In genomic region chr3:112000971-112001370, GRCh38 we compare ENCODE assay signal across 20 cellular contexts. TPM values are rescaled to one million over a fixed set of nuclear protein-coding genes. Genes with fewer than 3 reads are reported as not detected.
A peak's percentile ranks its signal among the peaks of the same experiment; 100 is the strongest.
DNase-seq lines count a peak whose midpoint lies in the region; ATAC-seq and TF ChIP-seq lines count a peak whose summit lies in the region.
"Had no signal": no experiment of that assay in that cellular context is flagged by ENCODE, and none has a peak within 500 bp of the region (broad histone marks: within the 10 kb centered on the region; RNA-seq: fewer than 3 reads in every experiment).

No MANE protein-coding gene starts in this region.

- no TSS peak for BruUV-seq in mammary epithelial cell (replicated peaks; lab: Mats Ljungman, UMichigan)

- H3K36me3 ChIP-seq in mammary epithelial cell (ENCODE audit: insufficient read depth, low read length) (no peaks in the 10 kb centered on the region), breast epithelium (no peaks in the 10 kb centered on the region), iPS-18a (ENCODE audit: control insufficient read depth, low read depth, low read length) (peaks cover 10% of the 10 kb centered on the region)
- H3K36me3 ChIP-seq: sigmoid colon had no signal

- H3K27ac ChIP-seq in mammary epithelial cell (ENCODE audit: insufficient read depth, low read depth, low read length) (no peak overlapping the region), breast epithelium (no peak overlapping the region), iPS-18a (ENCODE audit: low read length) (no peak overlapping the region)
- H3K27ac ChIP-seq: sigmoid colon had no signal

- intact Hi-C loops in mammary epithelial cell (cut with micrococcal nuclease) = loop anchor here (5.0 kb wide), 1 partner anchor 41 kb away; no protein-coding TSS in a partner anchor
- intact Hi-C loops in breast epithelium (cut with DNase I; ENCODE audit: low total_unique reads) = no loop called here

- no peaks in the 10 kb centered on the region for H4K20me1 ChIP-seq in mammary epithelial cell (ENCODE audit: insufficient read depth, low read length)

- TF ChIP-seq POLR2A in breast epithelium (IDR thresholded peaks at IDR 0.05) = no peak

- dilution Hi-C loops in mammary epithelial cell (cut with HindIII; ENCODE audit: low sequenced_read_pairs) = no loop called here

- peaks cover 63% of the 10 kb centered on the region for H3K4me1 ChIP-seq in mammary epithelial cell (ENCODE audit: insufficient read depth, low read length)
- no peaks in the 10 kb centered on the region for H3K4me1 ChIP-seq in breast epithelium
- peaks cover 21% of the 10 kb centered on the region for H3K4me1 ChIP-seq in iPS-18a (ENCODE audit: control insufficient read depth, low read depth, low read length)

- H3K4me3 ChIP-seq in mammary epithelial cell (replicated peaks in 1 of 3; ENCODE audit: insufficient read depth in 1 of 3, low read depth in 2 of 3, low read length in 3 of 3) (no peak overlapping the region), breast epithelium (no peak overlapping the region), iPS-18a (ENCODE audit: low read length) (peak overlapping the region; percentile 82)
- H3K4me3 ChIP-seq: sigmoid colon had no signal

- H3K4me2 ChIP-seq in mammary epithelial cell (ENCODE audit: insufficient read depth, low read depth, low read length) = peak overlapping the region; percentile 84

- H2AFZ ChIP-seq in mammary epithelial cell (ENCODE audit: low read depth, low read length) = no peak overlapping the region

- H3K9me3 ChIP-seq in mammary epithelial cell (replicated peaks; ENCODE audit: insufficient read depth, low read length) (no peaks in the 10 kb centered on the region), breast epithelium (no peaks in the 10 kb centered on the region), iPS-18a (ENCODE audit: control insufficient read depth, low read depth, low read length) (no peaks in the 10 kb centered on the region)
- H3K9me3 ChIP-seq: sigmoid colon had no signal

- H3K27me3 ChIP-seq in mammary epithelial cell (ENCODE audit: insufficient read depth, low read length) = no peaks in the 10 kb centered on the region
- H3K27me3 ChIP-seq in breast epithelium = no peaks in the 10 kb centered on the region
- peaks cover 37% of the 10 kb centered on the region for H3K27me3 ChIP-seq in iPS-18a (ENCODE audit: control insufficient read depth, insufficient read depth, low read length)

- CTCF ChIA-PET in mammary epithelial cell (lab: Charles Lee; ENCODE audit: low non-redundant PET) = no interaction called here

- TF ChIP-seq CTCF in mammary epithelial cell (conservative IDR thresholded peaks at IDR 0.05 in 1 of 2, IDR thresholded peaks at IDR 0.05 in 1 of 2; ENCODE audit: extremely low read depth in 1 of 2, insufficient read depth in 1 of 2, low read depth in 1 of 2, low read length in 2 of 2) (no peak), breast epithelium (IDR thresholded peaks at IDR 0.05) (no peak)

- in situ Hi-C loops in mammary epithelial cell (cut with MboI; ENCODE audit: low sequenced_read_pairs in 2 of 2) = no loop called here

- H3K9ac ChIP-seq in mammary epithelial cell (ENCODE audit: insufficient read depth, low read length) (no peak overlapping the region), iPS-18a (ENCODE audit: low read length) (no peak overlapping the region)

- peaks cover 27% of the 10 kb centered on the region for H3K79me2 ChIP-seq in mammary epithelial cell (ENCODE audit: insufficient read depth, low read length)

- 93% methylated on average over 2 of the region's 2 CpGs for WGBS in mammary epithelial cell (ENCODE audit: low coverage, missing lambda C conversion rate)

- DNase-seq in mammary epithelial cell = no peak
- no peak for DNase-seq in breast epithelium (ENCODE audit: low spot score in 2 of 2)
- peak; percentile 36 for DNase-seq in NCI-H748 treated with DMSO at 0.1 percent for 48 hours (lab: John Stamatoyannopoulos, UW)
- DNase-seq in GM19238 (ENCODE audit: insufficient read length, low spot score) = no peak
- DNase-seq: activated CD4-positive, alpha-beta T cell treated with anti-CD3 and anti-CD28 coated beads, Interleukin-2, amount 50 U/mL, for 48 hours; activated T-cell treated with anti-CD3 and anti-CD28 coated beads, Interleukin-2, amount 50 U/mL, for 24 hours; DMS79; effector CD4-positive, alpha-beta T cell; hippocampal formation; midbrain; NCI-H2029; occipital lobe; sigmoid colon had no signal

- ATAC-seq in HG03460 (IDR thresholded peaks at IDR 0.05; ENCODE audit: unreplicated experiment) = no peak
- ATAC-seq in GM18858 (IDR thresholded peaks at IDR 0.05; ENCODE audit: unreplicated experiment) = no peak
- no peak for ATAC-seq in GM19023 (IDR thresholded peaks at IDR 0.05; ENCODE audit: unreplicated experiment)
- ATAC-seq: HCT116 had no signal

RNA-seq across cellular contexts. Expression of gene TAGLN3, which starts 2.2 kb away (rescaled TPM):
- 1 to 10 TPM in 1 of 2 donors, under 1 TPM in 1; 0.50 to 5.3 TPM for total RNA-seq in mammary epithelial cell
- 16.4 TPM for polyA plus RNA-seq in mammary epithelial cell
- polyA minus RNA-seq in mammary epithelial cell = 21.2 TPM
- total RNA-seq in breast epithelium = not detected
- total RNA-seq: HT-29 had no signal

RNA-seq across cellular contexts. Expression of gene ABHD10, which starts 22.1 kb away (rescaled TPM):
- total RNA-seq in mammary epithelial cell (10 to 100 TPM; 14.8 to 23.1 TPM), breast epithelium (10 to 100 TPM; 17.3 to 28.5 (median 22.6) TPM)
- 18.5 TPM for polyA plus RNA-seq in mammary epithelial cell
- 8.7 TPM for polyA minus RNA-seq in mammary epithelial cell

RNA-seq across cellular contexts. Expression of gene TMPRSS7, which starts 33.6 kb away (rescaled TPM):
- total RNA-seq in mammary epithelial cell (not detected), breast epithelium (under 1 TPM in 1 of 3 donors, not detected in 2; 0.15 TPM)
- polyA plus RNA-seq in mammary epithelial cell = 0.03 TPM
- not detected for polyA minus RNA-seq in mammary epithelial cell
- total RNA-seq: HT-29, sigmoid colon, urinary bladder had no signal
- polyA plus RNA-seq: urinary bladder had no signal
